Comparison of ENCODE assay signal across 1 cellular context in genomic region chr2:137939026-137939425, GRCh38.
TF ChIP-seq lines count a peak whose summit lies in the region.

No MANE protein-coding gene starts in this region.

TF ChIP-seq in HepG2, 621 proteins besides CTCF, POLR2A, EP300 and RAD21:
- TF ChIP-seq HDAC2 (CRISPR knock-in tag; IDR thresholded peaks at IDR 0.05) (0 out of 2 replicates have a peak, but pooled peaks have one; percentile 11), MAFK (conservative IDR thresholded peaks at IDR 0.05 in 1 of 2, IDR thresholded peaks at IDR 0.05 in 1 of 2; ENCODE audit: low read length in 2 of 2) (peak; percentile 40 to 76; a peak in 2 of 4 replicates), ZNF605 (CRISPR knock-in tag; IDR thresholded peaks at IDR 0.05) (no peak), SOX6 (IDR thresholded peaks at IDR 0.05) (no peak), SOX6 (CRISPR knock-in tag; IDR thresholded peaks at IDR 0.05) (no peak), ZNF18 (CRISPR knock-in tag; IDR thresholded peaks at IDR 0.05; ENCODE audit: insufficient replicate concordance) (no peak), THAP11 (CRISPR knock-in tag; IDR thresholded peaks at IDR 0.05) (0 out of 2 replicates have a peak, but pooled peaks have one; percentile 7), PITX1 (CRISPR knock-in tag; IDR thresholded peaks at IDR 0.05) (no peak), SAP130 (CRISPR knock-in tag; IDR thresholded peaks at IDR 0.05; ENCODE audit: low read depth) (0 out of 2 replicates have a peak, but pooled peaks have one; percentile 8), ZBTB10 (CRISPR knock-in tag; IDR thresholded peaks at IDR 0.05; ENCODE audit: borderline replicate concordance) (no peak), MAFF (IDR thresholded peaks at IDR 0.05; ENCODE audit: low read depth, low read length) (peak; percentile 47), SIN3B (IDR thresholded peaks at IDR 0.05; ENCODE audit: low read length) (0 out of 2 replicates have a peak, but pooled peaks have one; percentile 15), BCL3 (CRISPR knock-in tag; IDR thresholded peaks at IDR 0.05) (no peak), HMG20A (CRISPR knock-in tag; IDR thresholded peaks at IDR 0.05; ENCODE audit: borderline replicate concordance) (0 out of 2 replicates have a peak, but pooled peaks have one; percentile 26), NFE2L2 (IDR thresholded peaks at IDR 0.05; ENCODE audit: low read length) (peak; percentile 79), PREB (CRISPR knock-in tag; IDR thresholded peaks at IDR 0.05) (no peak), SMAD3 (CRISPR knock-in tag; IDR thresholded peaks at IDR 0.05) (0 out of 2 replicates have a peak, but pooled peaks have one; percentile 14)
TF ChIP-seq in HepG2: peak in this region for 9.
